In genomic region chr17:55555772-55556171, GRCh38 we compare ENCODE assay signal across 25 cellular contexts. TPM values are rescaled to one million over a fixed set of nuclear protein-coding genes. Genes with fewer than 3 reads are reported as not detected.
DNase-seq lines count a peak whose midpoint lies in the region; ATAC-seq and TF ChIP-seq lines count a peak whose summit lies in the region.
"Had no signal": no experiment of that assay in that cellular context is flagged by ENCODE, and none has a peak within 500 bp of the region (broad histone marks: within the 10 kb centered on the region; RNA-seq: fewer than 3 reads in every experiment).

No MANE protein-coding gene starts in this region.

- 91 to 100% methylated on average over 1 to 8 of the region's 8 CpGs for WGBS in endodermal cell (ENCODE audit: insufficient coverage in 1 of 2, insufficient read length in 1 of 2), 2 experiments

- no peak overlapping the region for H3K4me3 Mint-ChIP-seq in endodermal cell
- no peak overlapping the region for H3K4me3 Mint-ChIP-seq in stimulated activated effector memory CD8-positive, alpha-beta T cell treated with anti-CD3 and anti-CD28 coated beads, Interleukin-12 subunit alpha, Interleukin-12 subunit beta, amount 100 ng/mL, for 72 hours
- H3K4me3 Mint-ChIP-seq: CD4-positive, alpha-beta T cell; GM23338 had no signal

- no peaks in the 10 kb centered on the region for H3K9me3 Mint-ChIP-seq in endodermal cell
- H3K9me3 Mint-ChIP-seq in stimulated activated effector memory CD8-positive, alpha-beta T cell treated with anti-CD3 and anti-CD28 coated beads, Interleukin-12 subunit alpha, Interleukin-12 subunit beta, amount 100 ng/mL, for 72 hours: no peaks in the 10 kb centered on the region
- H3K9me3 Mint-ChIP-seq: CD4-positive, alpha-beta T cell; GM23338 had no signal

- no peaks in the 10 kb centered on the region for H3K36me3 Mint-ChIP-seq in endodermal cell (ENCODE audit: low read depth)
- peaks cover 4% of the 10 kb centered on the region for H3K36me3 Mint-ChIP-seq in stimulated activated effector memory CD8-positive, alpha-beta T cell treated with anti-CD3 and anti-CD28 coated beads, Interleukin-12 subunit alpha, Interleukin-12 subunit beta, amount 100 ng/mL, for 72 hours

- H3K4me3 ChIP-seq in endodermal cell (ENCODE audit: low read length): no peak overlapping the region
- H3K4me3 ChIP-seq: A549, GM23338 had no signal

- no peak overlapping the region for H3K27ac ChIP-seq in endodermal cell (ENCODE audit: low read depth, low read length)
- H3K27ac ChIP-seq: 22Rv1, A549, C4-2B, HL-60 had no signal

- H3K4me1 Mint-ChIP-seq in endodermal cell: peaks cover 4% of the 10 kb centered on the region
- no peaks in the 10 kb centered on the region for H3K4me1 Mint-ChIP-seq in stimulated activated effector memory CD8-positive, alpha-beta T cell treated with anti-CD3 and anti-CD28 coated beads, Interleukin-12 subunit alpha, Interleukin-12 subunit beta, amount 100 ng/mL, for 72 hours

- no peaks in the 10 kb centered on the region for H3K4me1 ChIP-seq in endodermal cell (ENCODE audit: control insufficient read depth, insufficient read depth, low read length)
- H3K4me1 ChIP-seq: A549, Caco-2 had no signal

- DNase-seq in NCI-H345 (lab: John Stamatoyannopoulos, UW) (peak; percentile 12), NCI-H345 treated with DMSO at 0.1 percent for 48 hours (lab: John Stamatoyannopoulos, UW; ENCODE audit: unreplicated experiment) (no peak), NCI-H69 (lab: John Stamatoyannopoulos, UW) (peak; percentile 20), endodermal cell (no peak), activated T-cell treated with anti-CD3 and anti-CD28 coated beads for 4 hours (no peak), NCI-H2107 (lab: John Stamatoyannopoulos, UW) (no peak)
- DNase-seq in stimulated activated effector memory CD8-positive, alpha-beta T cell treated with anti-CD3 and anti-CD28 coated beads, Interleukin-12 subunit alpha, Interleukin-12 subunit beta, amount 100 ng/mL, for 72 hours (ENCODE audit: low spot score in 2 of 2): no peak
- DNase-seq: AML-193; Caco-2; CD4-positive, alpha-beta T cell; DMS153; DMS79; GDM1; H7; IMR-90 had no signal

- peak overlapping the region; percentile 35 for H3K27ac Mint-ChIP-seq in endodermal cell
- H3K27ac Mint-ChIP-seq in stimulated activated effector memory CD8-positive, alpha-beta T cell treated with anti-CD3 and anti-CD28 coated beads, Interleukin-12 subunit alpha, Interleukin-12 subunit beta, amount 100 ng/mL, for 72 hours: no peak overlapping the region
- H3K27ac Mint-ChIP-seq: CD4-positive, alpha-beta T cell; GM23338 had no signal

- no peak for TF ChIP-seq CTCF in endodermal cell (conservative IDR thresholded peaks at IDR 0.05)

- H3K27me3 Mint-ChIP-seq in endodermal cell (ENCODE audit: insufficient read depth): peaks cover 4% of the 10 kb centered on the region

- peak; percentile 13 for ATAC-seq in stimulated activated effector memory CD8-positive, alpha-beta T cell treated with anti-CD3 and anti-CD28 coated beads, Interleukin-12 subunit alpha, Interleukin-12 subunit beta, amount 100 ng/mL, for 72 hours
- no peak for ATAC-seq in HG03571 (IDR thresholded peaks at IDR 0.05; ENCODE audit: unreplicated experiment)
- ATAC-seq: GM23338, HCT116 had no signal

- no peak overlapping the region for H3K9ac ChIP-seq in endodermal cell (ENCODE audit: extremely low read depth, low read length, poor library complexity, severe bottlenecking)

- H3K9me3 ChIP-seq in endodermal cell (ENCODE audit: control insufficient read depth, low read length): no peaks in the 10 kb centered on the region
- H3K9me3 ChIP-seq: A549, Caco-2 had no signal

- H3K36me3 ChIP-seq in endodermal cell (ENCODE audit: control insufficient read depth, insufficient read depth, low read length): no peaks in the 10 kb centered on the region

- no peaks in the 10 kb centered on the region for H3K27me3 ChIP-seq in endodermal cell (ENCODE audit: control insufficient read depth, insufficient read depth, low read length, poor library complexity, severe bottlenecking)

RNA-seq across cellular contexts. Expression of gene SMIM36, which starts 44.5 kb away (rescaled TPM):
- not detected for total RNA-seq in endodermal cell
- polyA plus RNA-seq in endodermal cell (2013, experiment 1 of 2): not detected
- not detected for polyA plus RNA-seq in endodermal cell (2013, experiment 2 of 2)
- total RNA-seq: Caco-2; CD4-positive, alpha-beta T cell; Daoy; GM23338; H7; HT1080; IMR-90 had no signal
- polyA plus RNA-seq: A549, BJ, GM23338, IMR-90 had no signal

Comparison
In these comparisons a context has a peak if more than half of its experiments do, and no peak if none do; other contexts are left out.
1. DNase-seq: peak in NCI-H345 (single experiment) and NCI-H69 (single experiment); none in NCI-H345 treated with DMSO at 0.1 percent for 48 hours (single experiment), endodermal cell (single experiment), stimulated activated effector memory CD8-positive, alpha-beta T cell treated with anti-CD3 and anti-CD28 coated beads, Interleukin-12 subunit alpha, Interleukin-12 subunit beta, amount 100 ng/mL, for 72 hours (0 of 2), activated T-cell treated with anti-CD3 and anti-CD28 coated beads for 4 hours (single experiment) and NCI-H2107 (single experiment).